Comparison of ENCODE assay signal across 10 cellular contexts in genomic region chr2:74816540-74817331, GRCh38. TPM values are rescaled to one million over a fixed set of nuclear protein-coding genes. Genes with fewer than 3 reads are reported as not detected.
DNase-seq lines count a peak whose midpoint lies in the region; ATAC-seq, FAIRE-seq and TF ChIP-seq lines count a peak whose summit lies in the region.
"Had no signal": no experiment of that assay in that cellular context is flagged by ENCODE, and none has a peak within 500 bp of the region (broad histone marks: within the 10 kb centered on the region; RNA-seq: fewer than 3 reads in every experiment).

No MANE protein-coding gene starts in this region.

- in situ Hi-C loops in HepG2 (cut with HindIII; ENCODE audit: extremely low pct_ligation_motif_present, low pct_unique_long_range_greater_than_20kb): no loop called here

- H3K36me3 ChIP-seq in OCI-LY3 (replicated peaks; ENCODE audit: low read depth, low read length) (no peaks in the 10 kb centered on the region), HepG2 (replicated peaks in 1 of 2; ENCODE audit: control insufficient read depth in 1 of 2, insufficient read depth in 2 of 2, low read length in 2 of 2) (no peaks in the 10 kb centered on the region), tibial artery (no peaks in the 10 kb centered on the region)
- H3K36me3 ChIP-seq: BE2C had no signal

- H3K4me1 ChIP-seq in OCI-LY3 (ENCODE audit: low read length) (peaks cover 11% of the 10 kb centered on the region), HepG2 (ENCODE audit: insufficient read depth, low read length) (peaks cover 84% of the 10 kb centered on the region), tibial artery (no peaks in the 10 kb centered on the region)

- FAIRE-seq in HepG2 (lab: Jason Lieb, UNC): peak; percentile 94

- H4K20me1 ChIP-seq in OCI-LY3 (ENCODE audit: insufficient read depth, low read length) (no peaks in the 10 kb centered on the region), HepG2 (ENCODE audit: insufficient read depth, low read length) (no peaks in the 10 kb centered on the region)

- H3K9me3 ChIP-seq in OCI-LY3 (ENCODE audit: insufficient read depth, low read length): no peaks in the 10 kb centered on the region
- H3K9me3 ChIP-seq in HepG2 (ENCODE audit: low read length): no peaks in the 10 kb centered on the region
- no peaks in the 10 kb centered on the region for H3K9me3 ChIP-seq in tibial artery
- H3K9me3 ChIP-seq: BE2C had no signal

- POLR2A ChIA-PET in HepG2 (lab: Yijun Ruan, JAX): interaction anchor here (0.7 to 2.6 kb wide), 6 partner anchors 10 to 69 kb away, joined by 3 to 30 read pairs (median 3); partner anchors contain the start of gene HK2

- BruUV-seq in HepG2 (replicated peaks; lab: Mats Ljungman, UMichigan): no TSS peak

- TF ChIP-seq EP300 in HepG2 (IDR thresholded peaks at IDR 0.05; ENCODE audit: low read depth in 2 of 2, low read length in 2 of 2) (peak in 1 of 2 experiments; percentile 76; a peak in 2 of 4 replicates), HepG2 (CRISPR knock-in tag; IDR thresholded peaks at IDR 0.05; ENCODE audit: borderline replicate concordance) (peak; percentile 28; the same call in 1 of the 2 replicates)

- intact Hi-C loops in HepG2 (cut with micrococcal nuclease; ENCODE audit: unreplicated experiment): loop anchor here (2.0 kb wide), 1 partner anchor 52 kb away; no protein-coding TSS in a partner anchor
- intact Hi-C loops in tibial artery (cut with DNase I; ENCODE audit: low total_unique reads): no loop called here

- H3K4me3 ChIP-seq in OCI-LY3 (ENCODE audit: low read length): no peak overlapping the region
- H3K4me3 ChIP-seq in HepG2 (replicated peaks in 1 of 3; ENCODE audit: insufficient read depth in 1 of 3, low read depth in 2 of 3, low read length in 3 of 3): peak overlapping the region; percentile 25 to 61 (median 43)
- H3K4me3 ChIP-seq in tibial artery: no peak overlapping the region
- H3K4me3 ChIP-seq: skin epidermis had no signal

- DNase-seq in AML-193 (lab: John Stamatoyannopoulos, UW): peak; percentile 76 to 92
- peak; percentile 92 for DNase-seq in HepG2 (ENCODE audit: low spot score)
- DNase-seq in epidermal melanocyte (ENCODE audit: insufficient read length, low spot score): no peak
- no peak for DNase-seq in activated gamma-delta T cell (lab: John Stamatoyannopoulos, UW)
- no peak for DNase-seq in AG08395 (ENCODE audit: low spot score)
- DNase-seq in tibial artery: no peak
- DNase-seq: BE2C had no signal

- H3K27ac ChIP-seq in OCI-LY3 (ENCODE audit: low read length) (no peak overlapping the region), HepG2 (ENCODE audit: extremely low read length, insufficient read depth, low read length) (peak overlapping the region; percentile 63), tibial artery (no peak overlapping the region)

- peaks cover 32% of the 10 kb centered on the region for H3K27me3 ChIP-seq in OCI-LY3 (ENCODE audit: low read depth, low read length)
- H3K27me3 ChIP-seq in HepG2 (ENCODE audit: control insufficient read depth in 1 of 2, insufficient read depth in 2 of 2, low read length in 2 of 2): 0 out of 5 replicates have a peak, but pooled peaks cover 0 to 3% of the 10 kb centered on the region in 2 experiments
- H3K27me3 ChIP-seq in tibial artery: no peaks in the 10 kb centered on the region
- H3K27me3 ChIP-seq: BE2C had no signal

- ATAC-seq in HG02763 (IDR thresholded peaks at IDR 0.05; ENCODE audit: unreplicated experiment) (peak; percentile 50), HepG2 (peak; percentile 96)

- WGBS in HepG2 (ENCODE audit: low lambda C conversion rate): 6% methylated on average over 7 of the region's 7 CpGs

- H3K4me2 ChIP-seq in OCI-LY3 (ENCODE audit: low read length): peak overlapping the region; percentile 19
- H3K4me2 ChIP-seq in HepG2 (ENCODE audit: low read depth, low read length): peak overlapping the region; percentile 87

- H3K79me2 ChIP-seq in OCI-LY3 (ENCODE audit: low read length): no peaks in the 10 kb centered on the region
- H3K79me2 ChIP-seq in HepG2 (ENCODE audit: insufficient read depth, low read length): no peaks in the 10 kb centered on the region

- H3K9ac ChIP-seq in OCI-LY3 (ENCODE audit: low read length) (no peak overlapping the region), HepG2 (ENCODE audit: insufficient read depth, low read depth, low read length) (peak overlapping the region; percentile 43)

- TF ChIP-seq CTCF in OCI-LY3 (IDR thresholded peaks at IDR 0.05; ENCODE audit: low read depth, low read length) (no peak), HepG2 (CRISPR knock-in tag; IDR thresholded peaks at IDR 0.05) (no peak), tibial artery (IDR thresholded peaks at IDR 0.05) (no peak)

- 0 out of 2 replicates have a peak, but pooled peaks have one; percentile 27 for TF ChIP-seq RAD21 in HepG2 (CRISPR knock-in tag; IDR thresholded peaks at IDR 0.05)

- TF ChIP-seq POLR2A in HepG2 (IDR thresholded peaks at IDR 0.05; ENCODE audit: insufficient read depth in 1 of 2, low read depth in 2 of 2, low read length in 2 of 2): no peak; a peak in 1 of 4 replicates

- no peak overlapping the region for H2AFZ ChIP-seq in OCI-LY3 (ENCODE audit: low read depth, low read length)
- no peak overlapping the region for H2AFZ ChIP-seq in HepG2 (ENCODE audit: low read length)

- CTCF ChIA-PET in HepG2 (lab: Yijun Ruan, JAX; ENCODE audit: low intra/inter-chr PET ratio, low total read pairs): no interaction called here

TF ChIP-seq in HepG2, 621 proteins besides CTCF, POLR2A, EP300 and RAD21 (continues in another document):
- no peak for TF ChIP-seq ZFP41 (CRISPR knock-in tag; IDR thresholded peaks at IDR 0.05; ENCODE audit: borderline replicate concordance)
- TF ChIP-seq TRIM22 (IDR thresholded peaks at IDR 0.05): no peak
- no peak for TF ChIP-seq MEIS2 (CRISPR knock-in tag; IDR thresholded peaks at IDR 0.05)
- no peak for TF ChIP-seq GMEB1 (CRISPR knock-in tag; IDR thresholded peaks at IDR 0.05; ENCODE audit: borderline replicate concordance)
- TF ChIP-seq BORCS8-MEF2B (CRISPR knock-in tag; IDR thresholded peaks at IDR 0.05): no peak
- no peak for TF ChIP-seq ZNF879 (CRISPR knock-in tag; IDR thresholded peaks at IDR 0.05)
- 0 out of 2 replicates have a peak, but pooled peaks have one; percentile 25 for TF ChIP-seq ZSCAN25 (CRISPR knock-in tag; IDR thresholded peaks at IDR 0.05)
- TF ChIP-seq IRX3 (CRISPR knock-in tag; IDR thresholded peaks at IDR 0.05; ENCODE audit: borderline replicate concordance, low read depth): no peak
- peak; percentile 74 for TF ChIP-seq NR2F6 (IDR thresholded peaks at IDR 0.05)
- TF ChIP-seq NR2F6 (CRISPR knock-in tag; IDR thresholded peaks at IDR 0.05): peak; percentile 74

RNA-seq across cellular contexts. Expression of gene HK2, which starts 17.2 kb away (rescaled TPM):
- 13.2 and 24.4 TPM in 2 replicates for total RNA-seq in HepG2 (2016; rRNA removed; fragmentation: Illumina TruSeq; extraction: Trizol)
- total RNA-seq in HepG2 (2016; cell fraction: cytosol; rRNA removed; fragmentation: Illumina TruSeq; extraction: Trizol; ENCODE audit: low read depth): 1.4 and 1.6 TPM in 2 replicates
- 13.6 and 21.9 TPM in 2 replicates for total RNA-seq in HepG2 (2016; cell fraction: insoluble cytoplasmic fraction; rRNA removed; fragmentation: Illumina TruSeq; extraction: Trizol)
- total RNA-seq in HepG2 (2016; cell fraction: membrane; rRNA removed; fragmentation: Illumina TruSeq; extraction: Trizol): 8.5 and 9.3 TPM in 2 replicates
- 20.3 and 20.8 TPM in 2 replicates for total RNA-seq in HepG2 (2016; cell fraction: nucleus; rRNA removed; fragmentation: Illumina TruSeq; extraction: Trizol)
- 97.0 and 101 TPM in 2 replicates for polyA plus RNA-seq in HepG2 (2011; rRNA removed)
- 69.4 and 70.4 TPM in 2 replicates for polyA plus RNA-seq in HepG2 (2011; cell fraction: cytosol; rRNA removed)
- 105 and 144 TPM in 2 replicates for polyA plus RNA-seq in HepG2 (2011; cell fraction: nucleus; rRNA removed)
- polyA plus RNA-seq in HepG2 (2012): 78.0 and 124 TPM in 2 replicates
- 0.93 and 0.99 TPM in 2 replicates for polyA plus RNA-seq in HepG2 (2016; cell fraction: cytosol; fragmentation: Illumina TruSeq; extraction: Trizol; ENCODE audit: low read depth)
- polyA plus RNA-seq in HepG2 (2016; cell fraction: insoluble cytoplasmic fraction; fragmentation: Illumina TruSeq; extraction: Trizol; ENCODE audit: low read depth): 23.2 and 27.3 TPM in 2 replicates
- polyA plus RNA-seq in HepG2 (2016; cell fraction: membrane; fragmentation: Illumina TruSeq; extraction: Trizol; ENCODE audit: low read depth): 2.8 and 3.5 TPM in 2 replicates
- polyA plus RNA-seq in HepG2 (2016; cell fraction: nucleus; fragmentation: Illumina TruSeq; extraction: Trizol; ENCODE audit: insufficient read depth, low read depth): 30.1 and 30.3 TPM in 2 replicates
- polyA minus RNA-seq in HepG2 (2011; rRNA and poly(A)+ RNA removed; ENCODE audit: low replicate concordance): 69.1 and 358 TPM in 2 replicates
- polyA minus RNA-seq in HepG2 (2011; cell fraction: cytosol; rRNA and poly(A)+ RNA removed): 176 and 190 TPM in 2 replicates
- 176 and 200 TPM in 2 replicates for polyA minus RNA-seq in HepG2 (2011; cell fraction: nucleus; rRNA and poly(A)+ RNA removed)

Comparison
In these comparisons a context has a peak if more than half of its experiments do, and no peak if none do; other contexts are left out.
1. DNase-seq: peak in AML-193 (2 of 2) and HepG2 (single experiment); none in epidermal melanocyte (single experiment), activated gamma-delta T cell (single experiment), AG08395 (single experiment) and tibial artery (0 of 2).
2. H3K4me3 ChIP-seq: peak in HepG2 (3 of 3); none in OCI-LY3 (single experiment) and tibial artery (0 of 2).